In the genomic region with DNA sequence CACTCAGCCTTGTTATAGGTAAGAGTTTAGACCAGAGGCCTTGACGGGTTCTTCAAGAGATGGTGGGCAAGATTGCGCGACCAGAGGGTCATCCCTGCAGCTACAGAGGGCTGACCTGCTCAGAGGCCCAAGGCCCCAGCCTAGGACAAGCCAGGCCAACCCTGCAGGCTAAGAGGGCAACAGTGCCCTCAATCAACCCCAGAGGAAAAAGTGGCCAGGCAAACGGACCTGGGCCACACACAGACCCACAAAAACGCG, we compare ENCODE assay signal across 7 cellular contexts. TPM values are rescaled to one million over a fixed set of nuclear protein-coding genes. Genes with fewer than 3 reads are reported as not detected.
DNase-seq lines count a peak whose midpoint lies in the region; ATAC-seq lines count a peak whose summit lies in the region.

No MANE protein-coding gene starts in this region.

- DNase-seq in substantia nigra (lab: John Stamatoyannopoulos, UW), result peak in 2 of 49 donors; percentile 12 to 19
- DNase-seq in stimulated activated CD4-positive, alpha-beta T cell treated with anti-CD3 and anti-CD28 coated beads, Interleukin-15, amount 100 ng/mL, for 24 hours, result no peak

- H3K4me3 Mint-ChIP-seq in IgD-negative memory B cell, result peak overlapping the region; percentile 88 to 99 (median 96)

- peaks cover 3% of the 10 kb centered on the region for H3K36me3 Mint-ChIP-seq in IgD-negative memory B cell

- peaks cover 4% of the 10 kb centered on the region for H3K27me3 Mint-ChIP-seq in IgD-negative memory B cell

- H3K9me3 Mint-ChIP-seq in IgD-negative memory B cell, result no peaks in the 10 kb centered on the region

- H3K4me1 Mint-ChIP-seq in IgD-negative memory B cell, result peaks cover 41 to 57% (median 41%) of the 10 kb centered on the region in 3 donors

- H3K27ac Mint-ChIP-seq in IgD-negative memory B cell, result peak overlapping the region in 2 of 3 donors; percentile 94 to 97

- no peaks in the 10 kb centered on the region for H3K27me3 ChIP-seq in layer of hippocampus (ENCODE audit: control insufficient read depth, insufficient read depth, low read length)

- no peak for ATAC-seq in GM19023 (IDR thresholded peaks at IDR 0.05; ENCODE audit: unreplicated experiment)
- no peak for ATAC-seq in HG02571 (IDR thresholded peaks at IDR 0.05; ENCODE audit: unreplicated experiment)

- H3K27ac ChIP-seq in angular gyrus (ENCODE audit: low read depth, low read length) (peak overlapping the region; percentile 85), layer of hippocampus (ENCODE audit: low read depth, low read length) (peak overlapping the region; percentile 64), substantia nigra (ENCODE audit: low read depth, low read length, poor library complexity, severe bottlenecking) (peak overlapping the region; percentile 88)

RNA-seq across cellular contexts. Expression of a gene that starts 1.3 kb away (rescaled TPM):
- 10.3 TPM for polyA plus RNA-seq in IgD-negative memory B cell

RNA-seq across cellular contexts. Expression of a gene that starts 23.8 kb away (rescaled TPM):
- not detected for polyA plus RNA-seq in IgD-negative memory B cell
